Comparison of ENCODE assay signal across 1 cellular context in the genomic region with DNA sequence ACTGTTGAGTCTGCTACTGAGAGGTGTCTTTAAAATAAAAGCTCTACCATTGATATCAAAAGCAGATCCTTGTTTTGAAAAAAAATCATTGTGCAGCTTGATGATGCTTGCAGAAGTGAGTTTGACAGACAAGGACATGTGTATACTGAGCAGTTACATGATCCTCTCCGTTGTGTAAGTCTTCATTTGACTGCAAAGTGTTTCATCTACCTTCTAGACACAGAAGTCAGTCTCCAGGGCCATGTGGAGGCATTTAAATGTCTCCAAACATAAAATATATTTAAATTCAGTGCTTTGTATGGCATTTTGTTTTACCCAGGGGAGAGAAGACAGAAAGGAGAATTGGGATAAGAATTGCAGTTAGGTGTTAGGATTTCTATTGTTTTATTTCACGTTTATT.
TF ChIP-seq lines count a peak whose summit lies in the region.

No MANE protein-coding gene starts in this region.

TF ChIP-seq in WTC11, 78 proteins besides CTCF, POLR2A, EP300 and RAD21 (continued from another document):
- TF ChIP-seq HMGXB4 (CRISPR knock-in tag; IDR thresholded peaks at IDR 0.05) = no peak
- TF ChIP-seq NR3C1 (CRISPR knock-in tag; conservative IDR thresholded peaks at IDR 0.05; ENCODE audit: low read depth) = no peak
- no peak for TF ChIP-seq GABPB1 (CRISPR knock-in tag; IDR thresholded peaks at IDR 0.05)
- TF ChIP-seq, protein P1, sequence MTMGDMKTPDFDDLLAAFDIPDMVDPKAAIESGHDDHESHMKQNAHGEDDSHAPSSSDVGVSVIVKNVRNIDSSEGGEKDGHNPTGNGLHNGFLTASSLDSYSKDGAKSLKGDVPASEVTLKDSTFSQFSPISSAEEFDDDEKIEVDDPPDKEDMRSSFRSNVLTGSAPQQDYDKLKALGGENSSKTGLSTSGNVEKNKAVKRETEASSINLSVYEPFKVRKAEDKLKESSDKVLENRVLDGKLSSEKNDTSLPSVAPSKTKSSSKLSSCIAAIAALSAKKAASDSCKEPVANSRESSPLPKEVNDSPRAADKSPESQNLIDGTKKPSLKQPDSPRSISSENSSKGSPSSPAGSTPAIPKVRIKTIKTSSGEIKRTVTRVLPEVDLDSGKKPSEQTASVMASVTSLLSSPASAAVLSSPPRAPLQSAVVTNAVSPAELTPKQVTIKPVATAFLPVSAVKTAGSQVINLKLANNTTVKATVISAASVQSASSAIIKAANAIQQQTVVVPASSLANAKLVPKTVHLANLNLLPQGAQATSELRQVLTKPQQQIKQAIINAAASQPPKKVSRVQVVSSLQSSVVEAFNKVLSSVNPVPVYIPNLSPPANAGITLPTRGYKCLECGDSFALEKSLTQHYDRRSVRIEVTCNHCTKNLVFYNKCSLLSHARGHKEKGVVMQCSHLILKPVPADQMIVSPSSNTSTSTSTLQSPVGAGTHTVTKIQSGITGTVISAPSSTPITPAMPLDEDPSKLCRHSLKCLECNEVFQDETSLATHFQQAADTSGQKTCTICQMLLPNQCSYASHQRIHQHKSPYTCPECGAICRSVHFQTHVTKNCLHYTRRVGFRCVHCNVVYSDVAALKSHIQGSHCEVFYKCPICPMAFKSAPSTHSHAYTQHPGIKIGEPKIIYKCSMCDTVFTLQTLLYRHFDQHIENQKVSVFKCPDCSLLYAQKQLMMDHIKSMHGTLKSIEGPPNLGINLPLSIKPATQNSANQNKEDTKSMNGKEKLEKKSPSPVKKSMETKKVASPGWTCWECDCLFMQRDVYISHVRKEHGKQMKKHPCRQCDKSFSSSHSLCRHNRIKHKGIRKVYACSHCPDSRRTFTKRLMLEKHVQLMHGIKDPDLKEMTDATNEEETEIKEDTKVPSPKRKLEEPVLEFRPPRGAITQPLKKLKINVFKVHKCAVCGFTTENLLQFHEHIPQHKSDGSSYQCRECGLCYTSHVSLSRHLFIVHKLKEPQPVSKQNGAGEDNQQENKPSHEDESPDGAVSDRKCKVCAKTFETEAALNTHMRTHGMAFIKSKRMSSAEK (CRISPR knock-in tag; IDR thresholded peaks at IDR 0.05; ENCODE audit: borderline replicate concordance) = no peak
TF ChIP-seq in WTC11: peak in this region for 0.
